Comparison of ENCODE assay signal across 15 cellular contexts in the genomic region with DNA sequence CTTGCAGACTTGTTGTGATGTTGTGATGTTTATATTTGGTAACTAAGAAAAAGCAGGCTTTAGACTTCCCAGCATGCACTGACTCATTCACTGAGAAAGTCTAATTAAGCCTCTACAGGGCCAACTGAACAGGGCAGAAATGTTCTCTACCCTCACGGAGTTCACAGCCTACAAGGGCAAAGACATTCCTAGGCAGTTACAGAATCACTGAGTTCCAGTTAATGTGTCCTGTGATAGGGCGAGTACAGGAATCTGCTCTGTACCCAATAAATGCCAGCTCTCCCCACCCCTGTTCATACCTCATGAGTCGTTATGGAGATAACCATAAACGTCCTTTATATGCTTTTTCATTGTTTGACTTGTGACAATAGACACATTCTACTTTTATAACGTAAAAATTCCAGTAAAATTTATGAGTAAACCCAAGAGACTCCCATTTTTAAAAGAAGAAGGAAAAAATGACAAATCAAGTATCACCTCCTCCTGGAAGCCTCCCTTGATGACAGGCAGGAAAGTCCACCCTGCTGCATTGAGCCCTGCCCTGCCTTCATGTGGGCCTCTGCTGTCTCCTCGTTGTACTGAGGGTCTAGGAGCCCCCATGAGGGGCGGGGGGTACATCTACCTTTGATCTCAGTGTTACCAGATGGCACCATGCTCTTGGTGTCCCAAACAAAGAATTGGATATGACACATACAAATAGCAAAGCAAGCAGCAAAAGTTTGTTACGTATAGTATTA. TPM values are rescaled to one million over a fixed set of nuclear protein-coding genes. Genes with fewer than 3 reads are reported as not detected.
A peak's percentile ranks its signal among the peaks of the same experiment; 100 is the strongest.
DNase-seq lines count a peak whose midpoint lies in the region; ATAC-seq lines count a peak whose summit lies in the region.
"Had no signal": no experiment of that assay in that cellular context is flagged by ENCODE, and none has a peak within 500 bp of the region (broad histone marks: within the 10 kb centered on the region; RNA-seq: fewer than 3 reads in every experiment).

No MANE protein-coding gene starts in this region.

- H3K9me3 Mint-ChIP-seq in effector memory CD8-positive, alpha-beta T cell: no peaks in the 10 kb centered on the region

- H3K36me3 Mint-ChIP-seq in effector memory CD8-positive, alpha-beta T cell (ENCODE audit: insufficient read depth): no peaks in the 10 kb centered on the region
- H3K36me3 Mint-ChIP-seq: activated naive CD8-positive, alpha-beta T cell had no signal

- ATAC-seq in effector memory CD8-positive, alpha-beta T cell (replicated peaks): no peak
- no peak for ATAC-seq in GM18909 (IDR thresholded peaks at IDR 0.05; ENCODE audit: poor library complexity, unreplicated experiment)
- ATAC-seq: activated CD8-positive, alpha-beta T cell treated with anti-CD3 and anti-CD28 coated beads, Interleukin-2, amount 10 ng/mL, durations not matched to agents 7 days and 5 days had no signal

- no peaks in the 10 kb centered on the region for H3K4me1 Mint-ChIP-seq in effector memory CD8-positive, alpha-beta T cell (ENCODE audit: low read depth in 2 of 2)

- H3K27me3 Mint-ChIP-seq in effector memory CD8-positive, alpha-beta T cell: no peaks in the 10 kb centered on the region
- H3K27me3 Mint-ChIP-seq: activated naive CD8-positive, alpha-beta T cell had no signal

- H3K4me3 Mint-ChIP-seq in effector memory CD8-positive, alpha-beta T cell: no peak overlapping the region
- H3K4me3 Mint-ChIP-seq: activated CD8-positive, alpha-beta T cell treated with anti-CD3 and anti-CD28 coated beads, Interleukin-2, amount 10 ng/mL, durations not matched to agents 7 days and 5 days; activated naive CD8-positive, alpha-beta T cell had no signal

- peak overlapping the region; percentile 32 to 58 for H3K27ac Mint-ChIP-seq in effector memory CD8-positive, alpha-beta T cell
- H3K27ac Mint-ChIP-seq: activated CD8-positive, alpha-beta T cell treated with anti-CD3 and anti-CD28 coated beads, Interleukin-2, amount 10 ng/mL, durations not matched to agents 7 days and 5 days; activated naive CD8-positive, alpha-beta T cell had no signal

- peak; percentile 76 for DNase-seq in AG08395 (ENCODE audit: low spot score)
- DNase-seq in LoVo (ENCODE audit: low spot score): peak; percentile 84
- DNase-seq in effector memory CD8-positive, alpha-beta T cell: no peak
- peak; percentile 51 for DNase-seq in myocyte (ENCODE audit: low read depth)
- DNase-seq in COR-L47 (lab: John Stamatoyannopoulos, UW): no peak
- DNase-seq in T1000 (lab: John Stamatoyannopoulos, UW): no peak
- DNase-seq in activated CD8-positive, alpha-beta memory T cell treated with anti-CD3 and anti-CD28 coated beads, Interleukin-2, amount 50 U/mL, for 4 hours: no peak
- DNase-seq: activated CD8-positive, alpha-beta T cell treated with anti-CD3 and anti-CD28 coated beads, Interleukin-2, amount 10 ng/mL, durations not matched to agents 7 days and 5 days; BE2C; NCI-H2029; uterus had no signal

RNA-seq across cellular contexts. Expression of gene MUC12, which starts 14.3 kb away (rescaled TPM):
- not detected in 2 replicates for total RNA-seq in myocyte
- 2.0 TPM for polyA plus RNA-seq in myocyte (2012)
- total RNA-seq: activated CD8-positive, alpha-beta T cell treated with anti-CD3 and anti-CD28 coated beads, Interleukin-2, amount 10 ng/mL, durations not matched to agents 7 days and 5 days; G401 had no signal

RNA-seq across cellular contexts. Expression of gene MUC3A, which starts 34.3 kb away (rescaled TPM):
- not detected in 2 replicates for total RNA-seq in myocyte
- not detected for polyA plus RNA-seq in myocyte (2012)
- total RNA-seq: activated CD8-positive, alpha-beta T cell treated with anti-CD3 and anti-CD28 coated beads, Interleukin-2, amount 10 ng/mL, durations not matched to agents 7 days and 5 days; G401; T-helper 2 cell treated with Interferon-gamma antibody and Interleukin-4, amounts not matched to agents 100 ng/mL and 5 ng/mL, for 36 hours had no signal

RNA-seq across cellular contexts. Expression of gene MUC17, which starts 36.3 kb away (rescaled TPM):
- not detected in 2 replicates for total RNA-seq in myocyte
- not detected for polyA plus RNA-seq in myocyte (2012)
- total RNA-seq: activated CD8-positive, alpha-beta T cell treated with anti-CD3 and anti-CD28 coated beads, Interleukin-2, amount 10 ng/mL, durations not matched to agents 7 days and 5 days; G401; T-helper 2 cell treated with Interferon-gamma antibody and Interleukin-4, amounts not matched to agents 100 ng/mL and 5 ng/mL, for 36 hours had no signal

Comparison
In these comparisons a context has a peak if more than half of its experiments do, and no peak if none do; other contexts are left out.
1. DNase-seq: peak in AG08395 (single experiment), LoVo (single experiment) and myocyte (single experiment); none in effector memory CD8-positive, alpha-beta T cell (0 of 3), COR-L47 (single experiment), T1000 (single experiment) and activated CD8-positive, alpha-beta memory T cell treated with anti-CD3 and anti-CD28 coated beads, Interleukin-2, amount 50 U/mL, for 4 hours (single experiment).